In the genomic region with DNA sequence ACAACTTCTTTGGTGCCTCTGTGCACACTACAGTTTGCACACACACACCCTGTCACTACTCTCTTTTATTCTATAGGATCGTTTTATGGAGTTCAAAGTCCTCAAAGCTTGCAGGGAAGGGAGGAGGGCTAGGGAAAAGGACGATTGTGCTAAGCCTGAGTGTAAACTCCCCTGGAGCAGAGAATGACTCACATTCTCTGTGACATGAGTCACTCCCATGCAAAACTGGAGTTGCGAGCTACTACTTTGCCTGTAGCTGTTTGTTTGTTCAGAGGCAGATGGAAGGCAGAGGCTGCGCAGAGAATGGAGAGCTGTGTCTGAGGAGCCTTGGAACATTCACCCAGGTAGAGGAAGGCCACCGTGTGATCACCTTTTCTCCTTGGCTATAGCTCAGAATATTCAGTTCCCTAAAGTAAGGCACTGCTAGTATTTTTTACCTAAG, we compare ENCODE assay signal across 1 cellular context.
TF ChIP-seq lines count a peak whose summit lies in the region.

No MANE protein-coding gene starts in this region.

TF ChIP-seq in WTC11, 78 proteins besides CTCF, POLR2A, EP300 and RAD21 (continued from another document):
- TF ChIP-seq, protein P1, sequence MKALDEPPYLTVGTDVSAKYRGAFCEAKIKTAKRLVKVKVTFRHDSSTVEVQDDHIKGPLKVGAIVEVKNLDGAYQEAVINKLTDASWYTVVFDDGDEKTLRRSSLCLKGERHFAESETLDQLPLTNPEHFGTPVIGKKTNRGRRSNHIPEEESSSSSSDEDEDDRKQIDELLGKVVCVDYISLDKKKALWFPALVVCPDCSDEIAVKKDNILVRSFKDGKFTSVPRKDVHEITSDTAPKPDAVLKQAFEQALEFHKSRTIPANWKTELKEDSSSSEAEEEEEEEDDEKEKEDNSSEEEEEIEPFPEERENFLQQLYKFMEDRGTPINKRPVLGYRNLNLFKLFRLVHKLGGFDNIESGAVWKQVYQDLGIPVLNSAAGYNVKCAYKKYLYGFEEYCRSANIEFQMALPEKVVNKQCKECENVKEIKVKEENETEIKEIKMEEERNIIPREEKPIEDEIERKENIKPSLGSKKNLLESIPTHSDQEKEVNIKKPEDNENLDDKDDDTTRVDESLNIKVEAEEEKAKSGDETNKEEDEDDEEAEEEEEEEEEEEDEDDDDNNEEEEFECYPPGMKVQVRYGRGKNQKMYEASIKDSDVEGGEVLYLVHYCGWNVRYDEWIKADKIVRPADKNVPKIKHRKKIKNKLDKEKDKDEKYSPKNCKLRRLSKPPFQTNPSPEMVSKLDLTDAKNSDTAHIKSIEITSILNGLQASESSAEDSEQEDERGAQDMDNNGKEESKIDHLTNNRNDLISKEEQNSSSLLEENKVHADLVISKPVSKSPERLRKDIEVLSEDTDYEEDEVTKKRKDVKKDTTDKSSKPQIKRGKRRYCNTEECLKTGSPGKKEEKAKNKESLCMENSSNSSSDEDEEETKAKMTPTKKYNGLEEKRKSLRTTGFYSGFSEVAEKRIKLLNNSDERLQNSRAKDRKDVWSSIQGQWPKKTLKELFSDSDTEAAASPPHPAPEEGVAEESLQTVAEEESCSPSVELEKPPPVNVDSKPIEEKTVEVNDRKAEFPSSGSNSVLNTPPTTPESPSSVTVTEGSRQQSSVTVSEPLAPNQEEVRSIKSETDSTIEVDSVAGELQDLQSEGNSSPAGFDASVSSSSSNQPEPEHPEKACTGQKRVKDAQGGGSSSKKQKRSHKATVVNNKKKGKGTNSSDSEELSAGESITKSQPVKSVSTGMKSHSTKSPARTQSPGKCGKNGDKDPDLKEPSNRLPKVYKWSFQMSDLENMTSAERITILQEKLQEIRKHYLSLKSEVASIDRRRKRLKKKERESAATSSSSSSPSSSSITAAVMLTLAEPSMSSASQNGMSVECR (CRISPR knock-in tag; IDR thresholded peaks at IDR 0.05; ENCODE audit: borderline replicate concordance) = no peak
